In genomic region chr14:22981090-22982012, GRCh38 we compare ENCODE assay signal across 1 cellular context.
TF ChIP-seq lines count a peak whose summit lies in the region.

No MANE protein-coding gene starts in this region.

TF ChIP-seq in HEK293, 187 proteins besides CTCF, POLR2A, EP300 and RAD21 (continued from another document):
- TF ChIP-seq ZNF398 (tag by site-specific recombination; IDR thresholded peaks at IDR 0.05), result 0 out of 2 replicates have a peak, but pooled peaks have one; percentile 1
- no peak for TF ChIP-seq ZNF501 (tag by site-specific recombination; IDR thresholded peaks at IDR 0.05)
- TF ChIP-seq REST (tag by site-specific recombination; IDR thresholded peaks at IDR 0.05), result no peak
